ENCODE assay signal across 33 cellular contexts in the genomic region with DNA sequence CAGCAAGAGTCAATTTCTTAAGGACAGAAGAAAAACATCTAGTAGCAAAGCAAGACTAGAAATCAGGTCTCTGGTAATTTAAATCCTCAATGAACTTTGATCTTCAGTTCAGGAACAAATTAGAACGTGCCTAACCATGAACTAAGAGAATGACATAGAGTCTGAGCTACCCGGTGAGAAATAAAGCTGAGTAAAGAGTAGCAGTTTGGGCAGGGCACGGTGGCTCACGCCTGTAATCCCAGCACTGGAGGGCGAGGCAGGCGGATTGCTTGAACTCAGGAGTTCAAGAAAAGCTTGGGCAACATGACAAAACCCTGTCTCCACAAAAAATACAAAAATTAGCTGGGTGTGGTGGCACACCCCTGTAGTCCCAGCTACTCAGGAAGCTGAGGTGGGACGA. TPM values are rescaled to one million over a fixed set of nuclear protein-coding genes. Genes with fewer than 3 reads are reported as not detected.
"Had no signal": no experiment of that assay in that cellular context is flagged by ENCODE, and none has a peak within 500 bp of the region (broad histone marks: within the 10 kb centered on the region; RNA-seq: fewer than 3 reads in every experiment).

No MANE protein-coding gene starts in this region.

- H3K27me3 ChIP-seq: foreskin keratinocyte, gastroesophageal sphincter, right atrium auricular region, testis, tibial artery, upper lobe of left lung had no signal

- H3K27ac ChIP-seq: epithelial cell of prostate, esophagus muscularis mucosa, foreskin keratinocyte, gastroesophageal sphincter, heart left ventricle, lower lobe of right lung, prostate gland, right atrium auricular region, spleen, testis, tibial artery, upper lobe of left lung had no signal

- H3K36me3 Mint-ChIP-seq: memory B cell; naive thymus-derived CD4-positive, alpha-beta T cell; stimulated activated memory B cell treated with anti-CD40 and anti-IgM and Interleukin-4, amounts not matched to agents 10 μg/mL and 1 μg/mL and 100 μg/mL, for 72 hours had no signal

- H3K9me3 ChIP-seq: esophagus muscularis mucosa, gastroesophageal sphincter, heart left ventricle, lower lobe of right lung, prostate gland, right atrium auricular region, spleen, testis, tibial artery, upper lobe of left lung had no signal

- H3K9me3 Mint-ChIP-seq: central memory CD8-positive, alpha-beta T cell; effector memory CD8-positive, alpha-beta T cell; memory B cell; naive thymus-derived CD4-positive, alpha-beta T cell; nephron; stimulated activated memory B cell treated with anti-CD40 and anti-IgM and Interleukin-4, amounts not matched to agents 10 μg/mL and 1 μg/mL and 100 μg/mL, for 72 hours had no signal

- ATAC-seq: effector memory CD8-positive, alpha-beta T cell; foreskin keratinocyte; gastroesophageal sphincter; heart left ventricle; left cardiac atrium; left ventricle myocardium superior; lower lobe of right lung; naive thymus-derived CD4-positive, alpha-beta T cell; sciatic nerve; stimulated activated memory B cell treated with anti-CD40 and anti-IgM and Interleukin-4, amounts not matched to agents 10 μg/mL and 1 μg/mL and 100 μg/mL, for 72 hours; stimulated activated naive CD8-positive, alpha-beta T cell treated with anti-CD3 and anti-CD28 coated beads, Interleukin-15, Interleukin-2, amounts not matched to agents 100 U/mL and 50 U/mL, for 24 hours had no signal

- H3K36me3 ChIP-seq: esophagus muscularis mucosa, gastroesophageal sphincter, lower lobe of right lung, prostate gland, right atrium auricular region, spleen, tibial artery, upper lobe of left lung had no signal

- H3K4me3 ChIP-seq: esophagus muscularis mucosa, gastroesophageal sphincter, heart left ventricle, lower lobe of right lung, prostate gland, right atrium auricular region, spleen, testis, tibial artery, upper lobe of left lung had no signal

- DNase-seq: cortex of kidney; effector memory CD8-positive, alpha-beta T cell; foreskin keratinocyte; heart left ventricle; hippocampal formation; left cardiac atrium; left ventricle myocardium superior; lower lobe of right lung; naive thymus-derived CD4-positive, alpha-beta T cell; nucleus accumbens; spleen; stimulated activated CD4-positive, alpha-beta T cell treated with anti-CD3 and anti-CD28 coated beads, Interleukin-4, amount 100 ng/mL, for 4 hours; stimulated activated naive CD8-positive, alpha-beta T cell treated with anti-CD3 and anti-CD28 coated beads, Interleukin-15, Interleukin-2, amounts not matched to agents 100 U/mL and 50 U/mL, for 24 hours; substantia nigra; testis; tibial artery; upper lobe of left lung had no signal

- H3K4me3 Mint-ChIP-seq: central memory CD8-positive, alpha-beta T cell; effector memory CD8-positive, alpha-beta T cell; memory B cell; naive thymus-derived CD4-positive, alpha-beta T cell; nephron; stimulated activated memory B cell treated with anti-CD40 and anti-IgM and Interleukin-4, amounts not matched to agents 10 μg/mL and 1 μg/mL and 100 μg/mL, for 72 hours had no signal

- H3K4me1 Mint-ChIP-seq: central memory CD8-positive, alpha-beta T cell; memory B cell; naive thymus-derived CD4-positive, alpha-beta T cell; stimulated activated memory B cell treated with anti-CD40 and anti-IgM and Interleukin-4, amounts not matched to agents 10 μg/mL and 1 μg/mL and 100 μg/mL, for 72 hours had no signal

- H3K4me1 ChIP-seq: esophagus muscularis mucosa, foreskin keratinocyte, gastroesophageal sphincter, lower lobe of right lung, prostate gland, right atrium auricular region, spleen, testis, tibial artery, upper lobe of left lung had no signal

- H3K27ac Mint-ChIP-seq: effector memory CD8-positive, alpha-beta T cell; memory B cell; naive thymus-derived CD4-positive, alpha-beta T cell; stimulated activated memory B cell treated with anti-CD40 and anti-IgM and Interleukin-4, amounts not matched to agents 10 μg/mL and 1 μg/mL and 100 μg/mL, for 72 hours had no signal

RNA-seq across cellular contexts. Expression of a gene that starts 37.7 kb away (rescaled TPM):
- total RNA-seq: chondrocyte; dermis microvascular lymphatic vessel endothelial cell; fibroblast of lung; kidney epithelial cell; mononuclear cell; naive thymus-derived CD4-positive, alpha-beta T cell; osteocyte; sciatic nerve; spleen had no signal
- polyA plus RNA-seq: fibroblast of lung; naive thymus-derived CD4-positive, alpha-beta T cell had no signal
